ENCODE assay signal across 8 cellular contexts in the genomic region with DNA sequence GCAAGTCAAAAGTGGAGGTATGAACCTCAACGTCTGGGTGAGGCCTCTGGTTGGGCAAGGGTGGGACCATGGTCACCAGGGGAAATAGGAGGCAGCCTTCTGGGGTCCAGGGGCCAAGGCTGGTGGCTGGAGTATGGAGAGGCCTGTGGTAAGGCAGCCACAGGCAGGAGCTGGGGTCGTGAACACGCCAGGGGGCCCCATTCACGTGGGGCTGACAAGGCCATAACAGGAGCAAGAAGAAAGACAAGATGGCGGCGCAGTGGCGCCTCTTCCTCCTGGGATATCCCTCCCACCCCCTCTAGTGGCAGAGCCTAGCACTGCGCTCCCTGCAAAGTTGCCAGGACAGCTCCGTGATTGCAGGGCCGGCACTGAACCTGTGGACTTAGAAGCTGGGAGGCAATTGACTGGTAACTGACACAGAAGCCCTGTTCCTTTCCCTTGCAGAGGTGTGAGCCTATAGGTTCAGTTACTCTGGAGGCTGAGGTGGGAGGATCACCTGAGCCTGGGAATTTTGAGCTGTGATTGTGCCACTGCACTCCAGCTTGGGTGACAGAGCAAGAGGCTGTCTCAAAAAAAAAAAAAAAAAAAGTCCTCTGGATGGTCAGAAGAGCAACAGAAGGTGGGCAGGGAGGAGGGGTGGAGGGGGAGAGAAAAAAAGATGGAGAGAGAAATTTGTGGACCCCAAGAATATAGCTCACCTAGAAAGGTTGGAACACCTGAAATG. TPM values are rescaled to one million over a fixed set of nuclear protein-coding genes. Genes with fewer than 3 reads are reported as not detected.
A peak's percentile ranks its signal among the peaks of the same experiment; 100 is the strongest.
DNase-seq lines count a peak whose midpoint lies in the region; ATAC-seq and TF ChIP-seq lines count a peak whose summit lies in the region.

No MANE protein-coding gene starts in this region.

- H3K27me3 ChIP-seq in foreskin keratinocyte (no peaks in the 10 kb centered on the region), tibial artery (no peaks in the 10 kb centered on the region)

- no peak overlapping the region for H3K4me3 Mint-ChIP-seq in osteocyte (ENCODE audit: unreplicated experiment)

- no peak overlapping the region for H3K4me3 ChIP-seq in tibial artery

- no peak overlapping the region for H3K27ac ChIP-seq in foreskin keratinocyte
- no peak overlapping the region for H3K27ac ChIP-seq in tibial artery

- H3K27me3 Mint-ChIP-seq in osteocyte (ENCODE audit: unreplicated experiment), result no peaks in the 10 kb centered on the region

- TF ChIP-seq CTCF in foreskin keratinocyte (conservative IDR thresholded peaks at IDR 0.05) (peak; percentile 92), osteocyte (IDR thresholded peaks at IDR 0.05) (peak; percentile 68), tibial artery (IDR thresholded peaks at IDR 0.05) (peak; percentile 39 to 52)

- H3K36me3 ChIP-seq in tibial artery, result no peaks in the 10 kb centered on the region

- ATAC-seq in foreskin keratinocyte (peak; percentile 87), HG03354 (IDR thresholded peaks at IDR 0.05; ENCODE audit: poor library complexity, severe bottlenecking, unreplicated experiment) (no peak)

- no peaks in the 10 kb centered on the region for H3K4me1 Mint-ChIP-seq in osteocyte (ENCODE audit: unreplicated experiment)

- peak overlapping the region; percentile 44 for H3K27ac Mint-ChIP-seq in osteocyte (ENCODE audit: unreplicated experiment)

- H3K4me1 ChIP-seq in foreskin keratinocyte, result no peaks in the 10 kb centered on the region
- H3K4me1 ChIP-seq in tibial artery, result no peaks in the 10 kb centered on the region

- intact Hi-C loops in tibial artery (cut with DNase I; ENCODE audit: low total_unique reads), result no loop called here

- H3K9me3 ChIP-seq in tibial artery, result no peaks in the 10 kb centered on the region

- peaks cover 15% of the 10 kb centered on the region for H3K9me3 Mint-ChIP-seq in osteocyte (ENCODE audit: unreplicated experiment)

- peak; percentile 78 for DNase-seq in DMS53 treated with DMSO at 0.1 percent for 48 hours (lab: John Stamatoyannopoulos, UW; ENCODE audit: unreplicated experiment)
- peak; percentile 90 for DNase-seq in HuH-7 (ENCODE audit: low spot score)
- DNase-seq in RKO (ENCODE audit: low spot score), result peak; percentile 90
- DNase-seq in activated effector memory CD4-positive, alpha-beta T cell treated with Interleukin-2 at 50 U/mL for 16 hours, result peak; percentile 33
- peak; percentile 33 to 59 for DNase-seq in foreskin keratinocyte
- DNase-seq in osteocyte (ENCODE audit: extremely low spot score, unreplicated experiment), result peak; percentile 90
- peak; percentile 35 to 72 for DNase-seq in tibial artery

- H3K36me3 Mint-ChIP-seq in osteocyte (ENCODE audit: unreplicated experiment), result no peaks in the 10 kb centered on the region

RNA-seq across cellular contexts. Expression of gene EDDM13, which starts 19.7 kb away (rescaled TPM):
- 0.88 and 2.5 TPM in 2 replicates for total RNA-seq in foreskin keratinocyte
- polyA plus RNA-seq in foreskin keratinocyte, result 1.6 and 4.7 TPM in 2 replicates
- not detected in 2 replicates for total RNA-seq in osteocyte

RNA-seq across cellular contexts. Expression of gene ZSCAN5C, which starts 50.8 kb away (rescaled TPM):
- total RNA-seq in foreskin keratinocyte (not detected in 2 replicates), osteocyte (not detected in 2 replicates)
- not detected in 2 replicates for polyA plus RNA-seq in foreskin keratinocyte

RNA-seq across cellular contexts. Expression of gene ZSCAN5B, which starts 55.3 kb away (rescaled TPM):
- not detected in 2 replicates for total RNA-seq in foreskin keratinocyte
- 0.04 TPM in 1 of 2 replicates, not detected in the other for polyA plus RNA-seq in foreskin keratinocyte
- total RNA-seq in osteocyte, result not detected in 2 replicates

Comparison
In these comparisons a context has a peak if more than half of its experiments do, and no peak if none do; other contexts are left out.
1. DNase-seq: peak in every context shown above with its lines; median percentile 90 in HuH-7; 90 in RKO; 90 in osteocyte; 78 in DMS53 treated with DMSO at 0.1 percent for 48 hours; 54 in tibial artery; 46 in foreskin keratinocyte; 33 in activated effector memory CD4-positive, alpha-beta T cell treated with Interleukin-2 at 50 U/mL for 16 hours.